24 cellular contexts compared by ENCODE assay signal in the genomic region with DNA sequence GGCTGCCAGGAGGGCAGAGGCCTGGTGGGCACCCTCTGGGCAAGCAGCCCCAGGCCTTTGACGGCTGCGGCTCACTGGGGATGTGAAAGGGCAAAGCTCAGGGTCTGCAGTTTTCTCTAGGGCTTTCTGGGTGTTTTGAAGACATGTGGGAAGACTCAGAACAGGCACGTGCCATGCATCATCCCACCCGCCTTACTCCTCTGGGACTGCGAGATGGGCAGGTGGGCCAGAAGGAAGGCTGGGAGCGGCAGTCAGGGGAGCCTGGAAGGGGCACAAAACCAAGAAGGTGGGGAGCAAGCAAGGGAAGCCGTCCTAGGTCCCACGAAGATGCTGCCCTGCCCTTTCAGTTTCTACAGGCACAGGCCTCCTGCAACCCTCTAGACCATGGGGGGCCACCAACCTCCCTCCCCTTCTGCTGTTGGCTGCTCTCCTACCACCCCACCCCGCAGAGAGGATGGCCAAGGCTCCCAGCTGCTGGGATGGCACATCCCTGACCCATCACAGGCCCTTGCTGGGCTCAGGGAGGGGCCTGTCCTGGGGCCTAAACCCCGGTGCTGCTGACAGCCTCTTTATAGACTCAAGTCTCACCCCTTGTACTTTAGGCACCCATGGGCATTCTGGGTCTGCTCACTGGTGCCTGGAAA.
"Had no signal": no experiment of that assay in that cellular context is flagged by ENCODE, and none has a peak within 500 bp of the region (broad histone marks: within the 10 kb centered on the region; RNA-seq: fewer than 3 reads in every experiment).

No MANE protein-coding gene starts in this region.

- H3K9me3 ChIP-seq: heart right ventricle, neutrophil, ovary, psoas muscle, right atrium auricular region, stomach, suprapubic skin, transverse colon had no signal

- H3K36me3 Mint-ChIP-seq: natural killer cell treated with Interleukin-12 subunit alpha and Interleukin-12 subunit beta and Interleukin-15 and Interleukin-18, amount 100 ng/mL, for 72 hours had no signal

- ATAC-seq: activated CD4-positive, alpha-beta T cell treated with anti-CD3 and anti-CD28 coated beads for 36 hours; activated naive CD8-positive, alpha-beta T cell treated with anti-CD3 and anti-CD28 coated beads, Interleukin-2, amount 50 U/mL, for 24 hours; activated T-cell treated with anti-CD3 and anti-CD28 coated beads, Interleukin-2, amount 50 U/mL, for 72 hours; left lobe of liver; natural killer cell treated with Interleukin-12 subunit alpha and Interleukin-12 subunit beta and Interleukin-15 and Interleukin-18, amount 100 ng/mL, for 72 hours; psoas muscle had no signal

- DNase-seq: activated CD4-positive, alpha-beta T cell treated with anti-CD3 and anti-CD28 coated beads for 36 hours; activated CD4-positive, alpha-beta T cell treated with anti-CD3 and anti-CD28 coated beads, Interleukin-2, amount 50 U/mL, for 48 hours; activated gamma-delta T cell; activated naive CD4-positive, alpha-beta T cell treated with anti-CD3 and anti-CD28 coated beads, Interleukin-2, amount 50 U/mL, for 16 hours; activated naive CD8-positive, alpha-beta T cell treated with anti-CD3 and anti-CD28 coated beads, Interleukin-2, amount 50 U/mL, for 24 hours; activated T-cell treated with anti-CD3 and anti-CD28 coated beads, Interleukin-2, amount 50 U/mL, for 72 hours; anterior cingulate cortex; effector CD4-positive, alpha-beta T cell; foreskin fibroblast; heart right ventricle; midbrain; ovary; psoas muscle; stimulated activated CD4-positive, alpha-beta T cell treated with anti-CD3 and anti-CD28 coated beads, Interleukin-4, amount 100 ng/mL, for 24 hours; stomach; T-helper 9 cell; transverse colon had no signal

- H3K4me3 ChIP-seq: heart right ventricle, ovary, psoas muscle, right atrium auricular region, stomach, suprapubic skin, transverse colon had no signal

- H3K9me3 Mint-ChIP-seq: activated naive CD8-positive, alpha-beta T cell treated with anti-CD3 and anti-CD28 coated beads, Interleukin-2, amount 50 U/mL, for 24 hours; activated T-cell treated with anti-CD3 and anti-CD28 coated beads, Interleukin-2, amount 50 U/mL, for 72 hours; brain; dendritic cell treated with granulocyte-macrophage colony-stimulating factor and Interleukin-4, amounts not matched to agents 40 ng/mL and 50 ng/mL, for 4 days; natural killer cell treated with Interleukin-12 subunit alpha and Interleukin-12 subunit beta and Interleukin-15 and Interleukin-18, amount 100 ng/mL, for 72 hours had no signal

- H3K27ac ChIP-seq: heart right ventricle, neutrophil, ovary, psoas muscle, right atrium auricular region, stomach, suprapubic skin, transverse colon had no signal

- H3K27ac Mint-ChIP-seq: activated CD4-positive, alpha-beta T cell treated with anti-CD3 and anti-CD28 coated beads for 36 hours; activated naive CD8-positive, alpha-beta T cell treated with anti-CD3 and anti-CD28 coated beads, Interleukin-2, amount 50 U/mL, for 24 hours; activated T-cell treated with anti-CD3 and anti-CD28 coated beads, Interleukin-2, amount 50 U/mL, for 72 hours; brain; dendritic cell treated with granulocyte-macrophage colony-stimulating factor and Interleukin-4, amounts not matched to agents 40 ng/mL and 50 ng/mL, for 4 days; natural killer cell treated with Interleukin-12 subunit alpha and Interleukin-12 subunit beta and Interleukin-15 and Interleukin-18, amount 100 ng/mL, for 72 hours had no signal

- H3K36me3 ChIP-seq: heart right ventricle, neutrophil, ovary, right atrium auricular region, stomach, suprapubic skin, transverse colon had no signal

- H3K4me1 Mint-ChIP-seq: activated CD4-positive, alpha-beta T cell treated with anti-CD3 and anti-CD28 coated beads for 36 hours; brain had no signal

- H3K27me3 Mint-ChIP-seq: activated CD4-positive, alpha-beta T cell treated with anti-CD3 and anti-CD28 coated beads for 36 hours; activated naive CD8-positive, alpha-beta T cell treated with anti-CD3 and anti-CD28 coated beads, Interleukin-2, amount 50 U/mL, for 24 hours; dendritic cell treated with granulocyte-macrophage colony-stimulating factor and Interleukin-4, amounts not matched to agents 40 ng/mL and 50 ng/mL, for 4 days had no signal

- H3K27me3 ChIP-seq: heart right ventricle, neutrophil, ovary, right atrium auricular region, stomach, suprapubic skin, transverse colon had no signal

- H3K4me3 Mint-ChIP-seq: activated CD4-positive, alpha-beta T cell treated with anti-CD3 and anti-CD28 coated beads for 36 hours; activated naive CD8-positive, alpha-beta T cell treated with anti-CD3 and anti-CD28 coated beads, Interleukin-2, amount 50 U/mL, for 24 hours; activated T-cell treated with anti-CD3 and anti-CD28 coated beads, Interleukin-2, amount 50 U/mL, for 72 hours; brain; dendritic cell treated with granulocyte-macrophage colony-stimulating factor and Interleukin-4, amounts not matched to agents 40 ng/mL and 50 ng/mL, for 4 days; natural killer cell treated with Interleukin-12 subunit alpha and Interleukin-12 subunit beta and Interleukin-15 and Interleukin-18, amount 100 ng/mL, for 72 hours had no signal

- H3K4me1 ChIP-seq: heart right ventricle, psoas muscle, right atrium auricular region, stomach, suprapubic skin, transverse colon had no signal
